9 cellular contexts compared by ENCODE assay signal in genomic region chr7:117871778-117872538, GRCh38. TPM values are rescaled to one million over a fixed set of nuclear protein-coding genes. Genes with fewer than 3 reads are reported as not detected.
A peak's percentile ranks its signal among the peaks of the same experiment; 100 is the strongest.
DNase-seq lines count a peak whose midpoint lies in the region; ATAC-seq and TF ChIP-seq lines count a peak whose summit lies in the region.
"Had no signal": no experiment of that assay in that cellular context is flagged by ENCODE, and none has a peak within 500 bp of the region (broad histone marks: within the 10 kb centered on the region; RNA-seq: fewer than 3 reads in every experiment).

No MANE protein-coding gene starts in this region.

- H3K27me3 Mint-ChIP-seq in activated CD4-positive, alpha-beta T cell treated with anti-CD3 and anti-CD28 coated beads, Interleukin-2, amount 10 ng/mL, durations not matched to agents 24 days and 14 days, result peaks cover 52% of the 10 kb centered on the region
- peaks cover 65% of the 10 kb centered on the region for H3K27me3 Mint-ChIP-seq in dendritic cell treated with granulocyte-macrophage colony-stimulating factor and Interleukin-4, amounts not matched to agents 40 ng/mL and 50 ng/mL, for 4 days
- peaks cover 51% of the 10 kb centered on the region for H3K27me3 Mint-ChIP-seq in activated CD4-positive, alpha-beta T cell treated with anti-CD3 and anti-CD28 coated beads, Interleukin-2, amount 10 ng/mL, durations not matched to agents 7 days and 5 days

- ATAC-seq in lower lobe of right lung (peak; percentile 38 to 48), HG02623 (IDR thresholded peaks at IDR 0.05; ENCODE audit: unreplicated experiment) (no peak)

- peaks cover 6% of the 10 kb centered on the region for H3K4me1 Mint-ChIP-seq in activated CD4-positive, alpha-beta T cell treated with anti-CD3 and anti-CD28 coated beads, Interleukin-2, amount 10 ng/mL, durations not matched to agents 24 days and 14 days
- H3K4me1 Mint-ChIP-seq in dendritic cell treated with granulocyte-macrophage colony-stimulating factor and Interleukin-4, amounts not matched to agents 40 ng/mL and 50 ng/mL, for 4 days (ENCODE audit: low read depth), result peaks cover 56% of the 10 kb centered on the region
- peaks cover 5% of the 10 kb centered on the region for H3K4me1 Mint-ChIP-seq in activated CD4-positive, alpha-beta T cell treated with anti-CD3 and anti-CD28 coated beads, Interleukin-2, amount 10 ng/mL, durations not matched to agents 7 days and 5 days

- H3K4me3 ChIP-seq in lower lobe of right lung, result peak overlapping the region; percentile 69
- peak overlapping the region; percentile 84 to 96 for H3K4me3 ChIP-seq in tibial artery
- no peak overlapping the region for H3K4me3 ChIP-seq in SJCRH30
- H3K4me3 ChIP-seq: BLaER1 had no signal

- H3K36me3 Mint-ChIP-seq in activated CD4-positive, alpha-beta T cell treated with anti-CD3 and anti-CD28 coated beads, Interleukin-2, amount 10 ng/mL, durations not matched to agents 24 days and 14 days (ENCODE audit: low read depth), result peaks cover 2% of the 10 kb centered on the region
- H3K36me3 Mint-ChIP-seq in dendritic cell treated with granulocyte-macrophage colony-stimulating factor and Interleukin-4, amounts not matched to agents 40 ng/mL and 50 ng/mL, for 4 days (ENCODE audit: low read depth), result peaks cover 52% of the 10 kb centered on the region
- no peaks in the 10 kb centered on the region for H3K36me3 Mint-ChIP-seq in activated CD4-positive, alpha-beta T cell treated with anti-CD3 and anti-CD28 coated beads, Interleukin-2, amount 10 ng/mL, durations not matched to agents 7 days and 5 days (ENCODE audit: low read depth)

- H3K4me3 Mint-ChIP-seq in activated CD4-positive, alpha-beta T cell treated with anti-CD3 and anti-CD28 coated beads, Interleukin-2, amount 10 ng/mL, durations not matched to agents 24 days and 14 days, result peak overlapping the region; percentile 21
- peak overlapping the region; percentile 83 for H3K4me3 Mint-ChIP-seq in dendritic cell treated with granulocyte-macrophage colony-stimulating factor and Interleukin-4, amounts not matched to agents 40 ng/mL and 50 ng/mL, for 4 days
- H3K4me3 Mint-ChIP-seq in activated CD4-positive, alpha-beta T cell treated with anti-CD3 and anti-CD28 coated beads, Interleukin-2, amount 10 ng/mL, durations not matched to agents 7 days and 5 days, result no peak overlapping the region

- CTCF ChIA-PET in activated CD4-positive, alpha-beta T cell treated with anti-CD3 and anti-CD28 coated beads, Interleukin-2, amount 10 ng/mL, durations not matched to agents 7 days and 5 days (lab: Charles Lee), result no interaction called here

- H3K9me3 ChIP-seq in lower lobe of right lung (no peaks in the 10 kb centered on the region), tibial artery (no peaks in the 10 kb centered on the region), SJCRH30 (replicated peaks) (no peaks in the 10 kb centered on the region)

- H3K9me3 Mint-ChIP-seq in activated CD4-positive, alpha-beta T cell treated with anti-CD3 and anti-CD28 coated beads, Interleukin-2, amount 10 ng/mL, durations not matched to agents 24 days and 14 days, result no peaks in the 10 kb centered on the region
- no peaks in the 10 kb centered on the region for H3K9me3 Mint-ChIP-seq in dendritic cell treated with granulocyte-macrophage colony-stimulating factor and Interleukin-4, amounts not matched to agents 40 ng/mL and 50 ng/mL, for 4 days
- no peaks in the 10 kb centered on the region for H3K9me3 Mint-ChIP-seq in activated CD4-positive, alpha-beta T cell treated with anti-CD3 and anti-CD28 coated beads, Interleukin-2, amount 10 ng/mL, durations not matched to agents 7 days and 5 days

- H3K36me3 ChIP-seq in lower lobe of right lung (no peaks in the 10 kb centered on the region), tibial artery (no peaks in the 10 kb centered on the region), SJCRH30 (no peaks in the 10 kb centered on the region)
- H3K36me3 ChIP-seq: BLaER1 had no signal

- TF ChIP-seq CTCF in lower lobe of right lung (IDR thresholded peaks at IDR 0.05) (no peak), tibial artery (IDR thresholded peaks at IDR 0.05) (no peak)

- no peak overlapping the region for H3K27ac ChIP-seq in lower lobe of right lung
- H3K27ac ChIP-seq in tibial artery, result peak overlapping the region; percentile 73 to 80
- no peak overlapping the region for H3K27ac ChIP-seq in SJCRH30
- H3K27ac ChIP-seq: BLaER1 had no signal

- no peaks in the 10 kb centered on the region for H3K4me1 ChIP-seq in lower lobe of right lung
- H3K4me1 ChIP-seq in tibial artery, result peaks cover 0 to 19% (median 2%) of the 10 kb centered on the region in 4 donors
- no peaks in the 10 kb centered on the region; the same call in 1 of the 2 replicates for H3K4me1 ChIP-seq in SJCRH30
- H3K4me1 ChIP-seq: BLaER1 had no signal

- H3K27me3 ChIP-seq in lower lobe of right lung (ENCODE audit: low read depth) (peaks cover 21% of the 10 kb centered on the region), tibial artery (no peaks in the 10 kb centered on the region), SJCRH30 (no peaks in the 10 kb centered on the region; the same call in 1 of the 2 replicates)
- H3K27me3 ChIP-seq: BLaER1 had no signal

- intact Hi-C loops in activated CD4-positive, alpha-beta T cell treated with anti-CD3 and anti-CD28 coated beads, Interleukin-2, amount 10 ng/mL, durations not matched to agents 24 days and 14 days (cut with micrococcal nuclease), result no loop called here
- intact Hi-C loops in dendritic cell treated with granulocyte-macrophage colony-stimulating factor and Interleukin-4, amounts not matched to agents 40 ng/mL and 50 ng/mL, for 4 days (cut with micrococcal nuclease), result loop anchor here (5.0 kb wide), 5 partner anchors 35 to 310 kb away; partner anchors contain the start of gene LSM8
- intact Hi-C loops in lower lobe of right lung (cut with DNase I) (no loop called here), tibial artery (cut with DNase I; ENCODE audit: low total_unique reads) (loop anchor here (10.0 kb wide), 1 partner anchor 127 kb away; no protein-coding TSS in a partner anchor)

- POLR2A ChIA-PET in activated CD4-positive, alpha-beta T cell treated with anti-CD3 and anti-CD28 coated beads, Interleukin-2, amount 10 ng/mL, durations not matched to agents 7 days and 5 days (lab: Charles Lee), result no interaction called here

- DNase-seq in activated CD4-positive, alpha-beta T cell treated with anti-CD3 and anti-CD28 coated beads, Interleukin-2, amount 10 ng/mL, durations not matched to agents 24 days and 14 days, result no peak
- no peak for DNase-seq in activated CD4-positive, alpha-beta T cell treated with anti-CD3 and anti-CD28 coated beads for 4 hours
- DNase-seq in lower lobe of right lung (no peak), tibial artery (peak; percentile 42 to 67), SJCRH30 (no peak)
- no peak for DNase-seq in activated CD4-positive, alpha-beta T cell treated with anti-CD3 and anti-CD28 coated beads, Interleukin-2, amount 10 ng/mL, durations not matched to agents 7 days and 5 days

- no peak overlapping the region for H3K27ac Mint-ChIP-seq in activated CD4-positive, alpha-beta T cell treated with anti-CD3 and anti-CD28 coated beads, Interleukin-2, amount 10 ng/mL, durations not matched to agents 24 days and 14 days
- H3K27ac Mint-ChIP-seq in dendritic cell treated with granulocyte-macrophage colony-stimulating factor and Interleukin-4, amounts not matched to agents 40 ng/mL and 50 ng/mL, for 4 days, result peak overlapping the region; percentile 77
- no peak overlapping the region for H3K27ac Mint-ChIP-seq in activated CD4-positive, alpha-beta T cell treated with anti-CD3 and anti-CD28 coated beads, Interleukin-2, amount 10 ng/mL, durations not matched to agents 7 days and 5 days

RNA-seq across cellular contexts. Expression of gene CTTNBP2, which starts 1.3 kb away (rescaled TPM):
- total RNA-seq in activated CD4-positive, alpha-beta T cell treated with anti-CD3 and anti-CD28 coated beads, Interleukin-2, amount 10 ng/mL, durations not matched to agents 24 days and 14 days, result not detected in 2 replicates
- 6.6 TPM for total RNA-seq in lower lobe of right lung
- 0.38 and 0.43 TPM in 2 replicates for total RNA-seq in SJCRH30 (2014; rRNA removed; shearing (Covaris generic))
- not detected for total RNA-seq in activated CD4-positive, alpha-beta T cell treated with anti-CD3 and anti-CD28 coated beads, Interleukin-2, amount 10 ng/mL, durations not matched to agents 7 days and 5 days

Comparison
In these comparisons a context has a peak if more than half of its experiments do, and no peak if none do; other contexts are left out.
1. DNase-seq: peak in tibial artery (2 of 2); none in activated CD4-positive, alpha-beta T cell treated with anti-CD3 and anti-CD28 coated beads, Interleukin-2, amount 10 ng/mL, durations not matched to agents 24 days and 14 days (single experiment), activated CD4-positive, alpha-beta T cell treated with anti-CD3 and anti-CD28 coated beads for 4 hours (0 of 2), lower lobe of right lung (single experiment), SJCRH30 (0 of 2) and activated CD4-positive, alpha-beta T cell treated with anti-CD3 and anti-CD28 coated beads, Interleukin-2, amount 10 ng/mL, durations not matched to agents 7 days and 5 days (single experiment).
2. H3K27ac ChIP-seq: peak in tibial artery (2 of 2); none in lower lobe of right lung (single experiment) and SJCRH30 (single experiment).
3. intact Hi-C loops: an anchor here in dendritic cell treated with granulocyte-macrophage colony-stimulating factor and Interleukin-4, amounts not matched to agents 40 ng/mL and 50 ng/mL, for 4 days (5.0 kb wide) and tibial artery (10.0 kb wide); none called in activated CD4-positive, alpha-beta T cell treated with anti-CD3 and anti-CD28 coated beads, Interleukin-2, amount 10 ng/mL, durations not matched to agents 24 days and 14 days and lower lobe of right lung.